In the genomic region with DNA sequence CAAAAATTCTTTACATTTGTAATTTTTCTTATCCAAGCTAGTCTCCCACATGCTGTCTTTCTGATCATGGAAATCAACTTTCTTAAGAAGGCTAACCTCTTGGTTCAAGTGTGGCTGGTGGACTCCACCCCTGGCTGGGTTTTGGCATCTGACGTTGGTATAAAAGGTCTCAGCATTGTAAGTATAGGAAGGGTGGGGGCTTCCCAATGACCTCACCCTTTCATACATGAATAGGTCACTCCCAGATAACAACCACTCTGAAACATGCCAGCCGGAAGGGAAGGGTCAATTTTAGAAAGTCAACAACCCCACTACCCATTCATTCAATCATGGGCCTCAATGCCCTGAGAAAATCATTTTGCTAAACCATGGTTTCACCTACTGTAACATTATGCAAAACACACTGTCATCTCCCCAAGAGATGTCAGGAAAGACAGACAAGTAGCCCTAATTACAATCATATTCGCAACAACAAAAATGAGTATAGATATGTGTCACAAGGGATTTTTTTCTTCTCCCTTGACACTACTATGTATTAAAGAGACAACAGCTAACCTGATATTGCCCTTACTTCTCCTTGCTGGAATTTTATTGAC, we compare ENCODE assay signal across 19 cellular contexts. TPM values are rescaled to one million over a fixed set of nuclear protein-coding genes. Genes with fewer than 3 reads are reported as not detected.
A peak's percentile ranks its signal among the peaks of the same experiment; 100 is the strongest.
DNase-seq lines count a peak whose midpoint lies in the region; ATAC-seq, FAIRE-seq and TF ChIP-seq lines count a peak whose summit lies in the region.
"Had no signal": no experiment of that assay in that cellular context is flagged by ENCODE, and none has a peak within 500 bp of the region (broad histone marks: within the 10 kb centered on the region; RNA-seq: fewer than 3 reads in every experiment).

No MANE protein-coding gene starts in this region.

- no peak overlapping the region for H3K4me2 ChIP-seq in GM12878 (ENCODE audit: control insufficient read depth, insufficient read depth)

- H4K20me1 ChIP-seq in GM12878 (ENCODE audit: control insufficient read depth, insufficient read depth): no peaks in the 10 kb centered on the region

- H3K4me3 ChIP-seq in heart right ventricle (no peak overlapping the region), right atrium auricular region (no peak overlapping the region), GM12878 (no peak overlapping the region)

- no TSS peak for BruUV-seq in GM12878 (replicated peaks; lab: Mats Ljungman, UMichigan)

- SMC1A ChIA-PET in GM12878 (lab: Charles Lee; ENCODE audit: uncharacterized antibody, unreplicated experiment): interaction anchor here (0.9 kb wide), 1 partner anchor 14 kb away, joined by 4 read pairs; no protein-coding TSS in a partner anchor

- TF ChIP-seq CTCF in heart right ventricle (IDR thresholded peaks at IDR 0.05) (no peak), right atrium auricular region (IDR thresholded peaks at IDR 0.05) (no peak), GM12878 (IDR thresholded peaks at IDR 0.05 in 2 of 3, conservative IDR thresholded peaks at IDR 0.05 in 1 of 3; ENCODE audit: control insufficient read depth in 2 of 3, extremely low read depth in 1 of 3, insufficient read depth in 1 of 3, low read depth in 3 of 3, low read length in 3 of 3) (no peak)

- peak overlapping the region in 3 of 10 donors; percentile 1 to 45 (median 27) for H3K27ac ChIP-seq in heart right ventricle
- no peak overlapping the region for H3K27ac ChIP-seq in right atrium auricular region
- H3K27ac ChIP-seq in GM12878 (ENCODE audit: control insufficient read depth, insufficient read depth): no peak overlapping the region
- H3K27ac ChIP-seq: 22Rv1 had no signal

- no peak for TF ChIP-seq POLR2A in GM12878 (IDR thresholded peaks at IDR 0.05; ENCODE audit: low read depth, low read length)

- intact Hi-C loops in heart right ventricle (cut with DNase I): loop anchor here in 7 of 10 donors (5.0 to 10.0 kb wide), 6 partner anchors 234 to 591 kb away; no protein-coding TSS in a partner anchor
- intact Hi-C loops in GM12878 (cut with micrococcal nuclease; ENCODE audit: unreplicated experiment): no loop called here

- H3K4me1 ChIP-seq in heart right ventricle (peaks cover 0 to 7% (median 0%) of the 10 kb centered on the region in 9 donors), right atrium auricular region (no peaks in the 10 kb centered on the region), GM12878 (ENCODE audit: control insufficient read depth, insufficient read depth, low read length) (no peaks in the 10 kb centered on the region)
- H3K4me1 ChIP-seq: BE2C had no signal

- ATAC-seq in heart right ventricle (peak in 5 of 8 donors; percentile 25 to 59 (median 55)), GM18870 (IDR thresholded peaks at IDR 0.05; ENCODE audit: unreplicated experiment) (peak; percentile 61), HG02852 (IDR thresholded peaks at IDR 0.05; ENCODE audit: unreplicated experiment) (peak; percentile 49), GM12878 (peak; percentile 86), HG03457 (IDR thresholded peaks at IDR 0.05; ENCODE audit: unreplicated experiment) (no peak)
- ATAC-seq: Panc1 had no signal

- TF ChIP-seq EP300 in GM12878 (IDR thresholded peaks at IDR 0.05; ENCODE audit: borderline replicate concordance in 1 of 2, control insufficient read depth in 1 of 2, low read depth in 2 of 2, low read length in 2 of 2): no peak

- H3K9ac ChIP-seq in GM12878 (ENCODE audit: control insufficient read depth, insufficient read depth, low read length): no peak overlapping the region

- no peaks in the 10 kb centered on the region for H3K27me3 ChIP-seq in heart right ventricle
- no peaks in the 10 kb centered on the region for H3K27me3 ChIP-seq in right atrium auricular region
- H3K27me3 ChIP-seq in GM12878 (replicated peaks in 1 of 2; ENCODE audit: control insufficient read depth in 2 of 2, insufficient read depth in 2 of 2, low read length in 1 of 2): no peaks in the 10 kb centered on the region

- RAD21 ChIA-PET in GM12878 (lab: Charles Lee; ENCODE audit: unreplicated experiment): no interaction called here

- 57 to 64% methylated on average over 3 of the region's 3 CpGs for WGBS in heart right ventricle, 2 donors
- 0% methylated on average over 3 of the region's 3 CpGs for WGBS in GM12878 (ENCODE audit: insufficient coverage, insufficient replicate concordance, low lambda C conversion rate, missing lambda C conversion rate)

- DNase-seq in heart right ventricle (peak in 1 of 2 donors; percentile 19), right atrium auricular region (ENCODE audit: low spot score) (no peak), GM12878 (ENCODE audit: low read depth, low spot score) (no peak), NCI-H146 treated with DMSO at 0.1 percent for 48 hours (lab: John Stamatoyannopoulos, UW; ENCODE audit: unreplicated experiment) (no peak), MV-4-11 (lab: John Stamatoyannopoulos, UW) (no peak)
- DNase-seq: BE2C; Calu3; CD4-positive, alpha-beta memory T cell; DMS53; HCEC 1CT; KG1; NCI-H1436; NCI-H2081 treated with DMSO at 0.1 percent for 48 hours; NCI-H524 treated with DMSO at 0.1 percent for 48 hours had no signal

- CTCF ChIA-PET in GM12878 (lab: Yijun Ruan, JAX): interaction anchor here (0.9 to 2.0 kb wide), 2 partner anchors 8 to 11 kb away, joined by 3 to 5 read pairs; no protein-coding TSS in a partner anchor

- H3K79me2 ChIP-seq in GM12878 (ENCODE audit: control insufficient read depth, insufficient read depth, low read length): no peaks in the 10 kb centered on the region

- TF ChIP-seq RAD21 in GM12878 (IDR thresholded peaks at IDR 0.05; ENCODE audit: insufficient read depth, low read depth, low read length): no peak

- H2AFZ ChIP-seq in GM12878 (ENCODE audit: control insufficient read depth, low read depth, low read length): no peak overlapping the region

- H3K36me3 ChIP-seq in heart right ventricle (no peaks in the 10 kb centered on the region), right atrium auricular region (no peaks in the 10 kb centered on the region), GM12878 (ENCODE audit: control insufficient read depth in 2 of 2, insufficient read depth in 2 of 2, low read length in 1 of 2) (no peaks in the 10 kb centered on the region)
- H3K36me3 ChIP-seq: BE2C had no signal

- no peak for FAIRE-seq in GM12878 (lab: Jason Lieb, UNC)

- no peaks in the 10 kb centered on the region for H3K9me3 ChIP-seq in heart right ventricle
- H3K9me3 ChIP-seq in right atrium auricular region: no peaks in the 10 kb centered on the region
- no peaks in the 10 kb centered on the region for H3K9me3 ChIP-seq in GM12878 (replicated peaks; ENCODE audit: control insufficient read depth, insufficient read depth, low read length)
- H3K9me3 ChIP-seq: BE2C had no signal

- in situ Hi-C loops in GM12878 (cut with MboI): loop anchor here (5.0 kb wide), 1 partner anchor 596 kb away; no protein-coding TSS in a partner anchor

- POLR2A ChIA-PET in GM12878 (lab: Charles Lee): interaction anchor here (0.7 kb wide), 1 partner anchor 28 kb away, joined by 3 read pairs; no protein-coding TSS in a partner anchor

TF ChIP-seq in GM12878, 131 proteins besides CTCF, POLR2A, EP300 and RAD21:
- TF ChIP-seq JUNB (IDR thresholded peaks at IDR 0.05) (peak; percentile 41), TAF1 (IDR thresholded peaks at IDR 0.05; ENCODE audit: borderline replicate concordance, low read depth, low read length) (no peak), NFIC (IDR thresholded peaks at IDR 0.05; ENCODE audit: low read depth, low read length) (peak; percentile 28; the same call in 1 of the 2 replicates), EED (IDR thresholded peaks at IDR 0.05; ENCODE audit: low read depth) (0 out of 2 replicates have a peak, but pooled peaks have one; percentile 37)
TF ChIP-seq in GM12878: peak in this region for 3.

RNA-seq across cellular contexts. Expression of a gene that starts 31.9 kb away (rescaled TPM):
- total RNA-seq in heart right ventricle (1 to 10 TPM; 3.3 to 8.3 (median 6.4) TPM), right atrium auricular region (1 to 10 TPM; 5.3 to 6.5 TPM), GM12878 (2014; rRNA removed) (0.06 TPM in 1 of 2 replicates, not detected in the other), GM12878 (2014; rRNA removed; fragmentation: Illumina TruSeq; extraction: Trizol) (0.04 TPM in 1 of 2 replicates, not detected in the other), GM12878 (2021) (0.11 and 0.13 TPM in 2 replicates)
- polyA plus RNA-seq in heart right ventricle (1 to 10 TPM; 1.8 to 1.9 TPM), GM12878 (2011; rRNA removed) (0.04 TPM in 1 of 2 replicates, not detected in the other), GM12878 (2014; fragmentation: Illumina TruSeq; extraction: Trizol) (0.01 TPM in 1 of 2 replicates, not detected in the other), GM12878 (2014; fragmentation: Nextera tagmentation; extraction: Ambion mirVana) (under 1 TPM in 1 of 2 experiments, not detected in 1; 0.04 TPM), GM12878 (2014; rRNA removed) (0.04 TPM in 1 of 2 replicates, not detected in the other), GM12878 (2016; fragmentation: Nextera tagmentation; extraction: Ambion mirVana) (under 1 TPM in 1 of 2 experiments, not detected in 1; 0.12 TPM)
- not detected in 2 replicates for total RNA-seq in GM12878 (2013; cell fraction: nucleolus; rRNA removed)
- polyA plus RNA-seq in GM12878 (2011; ENCODE audit: low read depth): not detected
- polyA plus RNA-seq in GM12878 (2011; cell fraction: cytosol; rRNA removed): 0.02 TPM in 1 of 2 replicates, not detected in the other
- not detected in 2 replicates for polyA plus RNA-seq in GM12878 (2011; cell fraction: nucleus; rRNA removed)
- polyA plus RNA-seq in GM12878 (2012): not detected in 2 replicates
- not detected in 2 replicates for polyA minus RNA-seq in GM12878 (2011; rRNA and poly(A)+ RNA removed)
- not detected in 2 replicates for polyA minus RNA-seq in GM12878 (2011; cell fraction: cytosol; rRNA and poly(A)+ RNA removed)
- not detected in 2 replicates for polyA minus RNA-seq in GM12878 (2011; cell fraction: nucleus; rRNA and poly(A)+ RNA removed)
